ENCODE assay signal across 1 cellular context in the genomic region with DNA sequence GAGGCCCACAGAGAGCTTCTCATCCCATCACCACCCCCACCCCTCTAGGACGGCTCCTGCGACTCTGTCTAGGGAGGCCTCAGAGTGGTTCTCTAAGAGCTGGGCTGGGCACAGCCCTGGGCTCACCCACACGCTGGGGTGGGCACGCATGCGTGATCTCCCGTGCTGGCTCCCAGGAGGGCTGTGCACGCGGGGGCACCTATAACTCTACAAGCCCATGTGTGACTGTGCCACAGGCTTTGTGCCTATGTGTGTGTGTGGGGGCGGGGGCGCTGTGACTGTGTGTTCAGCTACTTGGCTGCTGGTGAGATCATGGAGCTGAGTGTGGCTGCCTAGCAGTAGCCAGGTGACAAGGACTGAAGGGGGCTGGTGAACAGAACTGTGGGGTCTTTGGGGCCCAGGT.
TF ChIP-seq lines count a peak whose summit lies in the region.

No MANE protein-coding gene starts in this region.

TF ChIP-seq in K562, 482 proteins besides CTCF, POLR2A, EP300 and RAD21:
- TF ChIP-seq GATAD2A (IDR thresholded peaks at IDR 0.05) (no peak), ZNF740 (CRISPR knock-in tag; IDR thresholded peaks at IDR 0.05) (peak; percentile 92), ZNF740 (tag; IDR thresholded peaks at IDR 0.05) (no peak)
